8 cellular contexts compared by ENCODE assay signal in the genomic region with DNA sequence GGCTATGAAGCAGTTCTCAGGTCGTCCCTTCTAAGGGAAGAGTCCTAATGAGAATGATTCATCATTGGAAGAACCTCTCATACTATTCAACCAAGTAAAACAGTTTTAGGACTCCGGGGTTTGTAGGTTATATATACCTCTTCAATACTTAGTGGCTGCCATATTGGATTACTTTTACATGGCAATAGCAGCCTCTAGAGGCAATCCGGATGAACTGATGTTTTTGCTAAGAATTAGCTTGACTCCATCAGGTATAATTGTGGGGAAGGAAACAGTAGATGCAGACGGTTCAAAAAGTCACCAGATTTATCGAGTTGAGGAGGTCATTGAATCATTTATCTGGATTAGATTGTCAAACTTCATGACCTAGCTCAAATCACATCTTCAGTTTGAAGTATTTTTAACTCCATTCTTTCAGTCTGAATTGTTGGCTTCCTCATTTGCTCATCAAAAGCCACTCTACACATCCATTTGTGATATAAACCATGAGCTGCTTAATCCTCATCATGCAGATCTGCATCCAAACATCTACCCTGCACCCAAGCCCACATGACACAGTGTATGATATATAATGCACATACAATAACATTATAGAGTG. TPM values are rescaled to one million over a fixed set of nuclear protein-coding genes. Genes with fewer than 3 reads are reported as not detected.
DNase-seq lines count a peak whose midpoint lies in the region; ATAC-seq, FAIRE-seq and TF ChIP-seq lines count a peak whose summit lies in the region.

No MANE protein-coding gene starts in this region.

- no peak for FAIRE-seq in A549 (lab: Jason Lieb, UNC)

- H4K20me1 ChIP-seq in SK-N-SH (ENCODE audit: insufficient read depth), result no peaks in the 10 kb centered on the region
- H4K20me1 ChIP-seq in osteoblast (ENCODE audit: insufficient read depth, low read length), result no peaks in the 10 kb centered on the region

- WGBS in A549 (ENCODE audit: missing lambda C conversion rate), result 0% methylated on average over 5 of the region's 5 CpGs
- WGBS in SK-N-SH (ENCODE audit: low lambda C conversion rate), result 12% methylated on average over 5 of the region's 5 CpGs

- no peaks in the 10 kb centered on the region for H3K27me3 ChIP-seq in HAP-1 (ENCODE audit: low read depth)
- no peaks in the 10 kb centered on the region for H3K27me3 ChIP-seq in SK-N-SH (ENCODE audit: insufficient read depth)
- H3K27me3 ChIP-seq in osteoblast (ENCODE audit: insufficient read depth, low read length), result no peaks in the 10 kb centered on the region

- no peaks in the 10 kb centered on the region for H3K9me2 ChIP-seq in SK-N-SH

- TF ChIP-seq EP300 in A549 (IDR thresholded peaks at IDR 0.05) (no peak), SK-N-SH (IDR thresholded peaks at IDR 0.05; ENCODE audit: borderline replicate concordance in 1 of 2, low read depth in 1 of 2, low read length in 1 of 2) (no peak)

- TF ChIP-seq POLR2A in A549 (IDR thresholded peaks at IDR 0.05; ENCODE audit: low read length), result no peak

- H3K9me3 ChIP-seq in A549 (no peaks in the 10 kb centered on the region), HAP-1 (no peaks in the 10 kb centered on the region), SK-N-SH (no peaks in the 10 kb centered on the region), osteoblast (ENCODE audit: low read depth, low read length) (no peaks in the 10 kb centered on the region)

- H2AFZ ChIP-seq in SK-N-SH (ENCODE audit: low read depth) (no peak overlapping the region; the same call in 1 of the 2 replicates), osteoblast (ENCODE audit: low read length) (peak overlapping the region; percentile 81)

- TF ChIP-seq CTCF in A549 (IDR thresholded peaks at IDR 0.05) (peak; percentile 60), GM10266 (IDR thresholded peaks at IDR 0.05; ENCODE audit: control insufficient read depth, insufficient read depth, low read depth, missing control alignments) (peak; percentile 85), SK-N-SH (IDR thresholded peaks at IDR 0.05) (peak; percentile 87), osteoblast (IDR thresholded peaks at IDR 0.05; ENCODE audit: extremely low read depth, low read depth, low read length) (peak; percentile 94)

- H3K9ac ChIP-seq in SK-N-SH, result no peak overlapping the region

- H3K4me3 ChIP-seq in A549, result no peak overlapping the region
- no peak overlapping the region for H3K4me3 ChIP-seq in HAP-1
- H3K4me3 ChIP-seq in SK-N-SH (ENCODE audit: low read depth in 2 of 2, low read length in 1 of 2), result no peak overlapping the region; a peak in 1 of 4 replicates
- no peak overlapping the region for H3K4me3 ChIP-seq in osteoblast (ENCODE audit: insufficient read depth, low read length)

- POLR2A ChIA-PET in A549 (lab: Yijun Ruan, JAX), result no interaction called here
- POLR2A ChIA-PET in SK-N-SH (lab: Yijun Ruan, JAX), result no interaction called here

- no peaks in the 10 kb centered on the region for H3K79me2 ChIP-seq in SK-N-SH (ENCODE audit: insufficient read depth)
- no peaks in the 10 kb centered on the region for H3K79me2 ChIP-seq in osteoblast (ENCODE audit: insufficient read depth, low read length)

- TF ChIP-seq RAD21 in A549 (conservative IDR thresholded peaks at IDR 0.05 in 1 of 2, IDR thresholded peaks at IDR 0.05 in 1 of 2) (peak; percentile 68 to 73), SK-N-SH (IDR thresholded peaks at IDR 0.05; ENCODE audit: low read length) (peak; percentile 96)

- in situ Hi-C loops in HAP-1 (cut with MboI; ENCODE audit: low sequenced_read_pairs), result loop anchor here (25.0 kb wide), 1 partner anchor 375 kb away; no protein-coding TSS in a partner anchor

- CTCF ChIA-PET in A549 (lab: Yijun Ruan, JAX) (interaction anchor here (0.6 to 1.4 kb wide), 11 partner anchors 8 to 398 kb away, joined by 3 to 7 read pairs (median 3); no protein-coding TSS in a partner anchor), SK-N-SH (lab: Yijun Ruan, JAX) (interaction anchor here (0.6 to 2.1 kb wide), 35 partner anchors 9 to 980 kb away, joined by 3 to 27 read pairs (median 4); a partner anchor contains a TSS)

- ATAC-seq in A549, result peak; percentile 70 to 94; a peak in 4 of 6 replicates

- no peaks in the 10 kb centered on the region for H3F3A ChIP-seq in SK-N-SH (replicated peaks; ENCODE audit: insufficient read depth)

- DNase-seq in A549 (ENCODE audit: low read depth in 1 of 2, low spot score in 1 of 2) (peak; percentile 10 to 49), GM10266 (ENCODE audit: extremely low spot score) (peak; percentile 40), HAP-1 (ENCODE audit: low spot score in 2 of 2) (peak; percentile 31 to 62), Kasumi-1 (lab: John Stamatoyannopoulos, UW) (peak; percentile 77 to 79), SK-N-SH (peak; percentile 65), fibroblast of peridontal ligament (ENCODE audit: extremely low read depth) (peak; percentile 81), osteoblast (ENCODE audit: insufficient read length, low spot score, missing footprints) (peak; percentile 64)
- DNase-seq in activated effector memory CD4-positive, alpha-beta T cell treated with Interleukin-2 at 50 U/mL for 16 hours, result no peak

- H3K4me1 ChIP-seq in A549, result no peaks in the 10 kb centered on the region
- H3K4me1 ChIP-seq in HAP-1, result no peaks in the 10 kb centered on the region
- H3K4me1 ChIP-seq in SK-N-SH (ENCODE audit: control insufficient read depth in 1 of 2, insufficient read depth in 2 of 2, low read depth in 1 of 2, low read length in 1 of 2), result no peaks in the 10 kb centered on the region; a peak in 1 of 4 replicates
- no peaks in the 10 kb centered on the region for H3K4me1 ChIP-seq in osteoblast (ENCODE audit: insufficient read depth, low read length)

- H3K4me2 ChIP-seq in A549 (peak overlapping the region; percentile 37; the same call in 2 of the 3 replicates), SK-N-SH (no peak overlapping the region), osteoblast (ENCODE audit: insufficient read depth, low read length) (peak overlapping the region; percentile 47)

- H3K27ac ChIP-seq in A549 (no peak overlapping the region), SK-N-SH (ENCODE audit: low read depth in 2 of 2, low read length in 1 of 2) (no peak overlapping the region), osteoblast (ENCODE audit: low read depth, low read length) (no peak overlapping the region)

- H3K36me3 ChIP-seq in HAP-1 (replicated peaks) (no peaks in the 10 kb centered on the region), SK-N-SH (replicated peaks in 1 of 2; ENCODE audit: control insufficient read depth in 1 of 2, insufficient read depth in 2 of 2, low read length in 1 of 2) (no peaks in the 10 kb centered on the region), osteoblast (ENCODE audit: insufficient read depth, low read length) (no peaks in the 10 kb centered on the region)

TF ChIP-seq in A549, 52 proteins besides CTCF, POLR2A, EP300 and RAD21:
- TF ChIP-seq SMC3 (IDR thresholded peaks at IDR 0.05) (peak; percentile 36; the same call in 1 of the 3 replicates), HOXB13 (CRISPR knock-in tag; IDR thresholded peaks at IDR 0.05; ENCODE audit: low read depth) (no peak), JUNB (IDR thresholded peaks at IDR 0.05) (no peak)

TF ChIP-seq in SK-N-SH, 30 proteins besides CTCF, POLR2A, EP300 and RAD21:
- TF ChIP-seq TCF12 (IDR thresholded peaks at IDR 0.05), result no peak
- TF ChIP-seq MEF2A (IDR thresholded peaks at IDR 0.05; ENCODE audit: borderline replicate concordance, low read depth), result no peak
- TF ChIP-seq NRF1 (IDR thresholded peaks at IDR 0.05; ENCODE audit: low read depth, low read length), result no peak
- TF ChIP-seq, protein P1, sequence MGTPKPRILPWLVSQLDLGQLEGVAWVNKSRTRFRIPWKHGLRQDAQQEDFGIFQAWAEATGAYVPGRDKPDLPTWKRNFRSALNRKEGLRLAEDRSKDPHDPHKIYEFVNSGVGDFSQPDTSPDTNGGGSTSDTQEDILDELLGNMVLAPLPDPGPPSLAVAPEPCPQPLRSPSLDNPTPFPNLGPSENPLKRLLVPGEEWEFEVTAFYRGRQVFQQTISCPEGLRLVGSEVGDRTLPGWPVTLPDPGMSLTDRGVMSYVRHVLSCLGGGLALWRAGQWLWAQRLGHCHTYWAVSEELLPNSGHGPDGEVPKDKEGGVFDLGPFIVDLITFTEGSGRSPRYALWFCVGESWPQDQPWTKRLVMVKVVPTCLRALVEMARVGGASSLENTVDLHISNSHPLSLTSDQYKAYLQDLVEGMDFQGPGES (IDR thresholded peaks at IDR 0.05; ENCODE audit: low read depth, low read length), result no peak
- no peak for TF ChIP-seq FOXJ3 (CRISPR knock-in tag; IDR thresholded peaks at IDR 0.05)
- TF ChIP-seq YY1 (IDR thresholded peaks at IDR 0.05; ENCODE audit: low read depth), result peak; percentile 89; the same call in 1 of the 2 replicates
- no peak for TF ChIP-seq JUND (IDR thresholded peaks at IDR 0.05)
- peak; percentile 87 for TF ChIP-seq SMC3 (IDR thresholded peaks at IDR 0.05; ENCODE audit: low read depth, low read length)
- no peak for TF ChIP-seq GATA2 (CRISPR knock-in tag; IDR thresholded peaks at IDR 0.05)

RNA-seq across cellular contexts. Expression of a gene that starts 28.4 kb away (rescaled TPM):
- polyA plus RNA-seq in A549 (2011; rRNA removed) (0.26 and 0.43 TPM in 2 replicates), A549 (2017; fragmentation: RNase III; extraction: RNeasy Plus Mini Kit Qiagen cat#74134 plus additional on column Dnase treatment) (0.14 to 0.25 TPM (median 0.22 TPM) in 3 replicates), SK-N-SH (2012; rRNA removed) (0.36 and 0.38 TPM in 2 replicates)
- polyA plus RNA-seq in A549 (2012; cell fraction: cytosol; rRNA removed), result 0.16 and 0.17 TPM in 2 replicates
- 0.05 and 0.12 TPM in 2 replicates for polyA plus RNA-seq in A549 (2012; cell fraction: nucleus; rRNA removed)
- polyA minus RNA-seq in A549 (2011; rRNA and poly(A)+ RNA removed), result 0.15 TPM in 1 of 2 replicates, not detected in the other
- 0.51 and 0.54 TPM in 2 replicates for polyA plus RNA-seq in SK-N-SH (2012; cell fraction: cytosol; rRNA removed)
- 0.20 and 0.33 TPM in 2 replicates for polyA plus RNA-seq in SK-N-SH (2012; cell fraction: nucleus; rRNA removed)
- 1.1 and 2.9 TPM in 2 replicates for total RNA-seq in osteoblast
